Comparison of ENCODE assay signal across 1 cellular context in genomic region chr12:109912790-109913189, GRCh38.
A peak's percentile ranks its signal among the peaks of the same experiment; 100 is the strongest.
TF ChIP-seq lines count a peak whose summit lies in the region.

No MANE protein-coding gene starts in this region.

TF ChIP-seq in SK-N-SH, 30 proteins besides CTCF, POLR2A, EP300 and RAD21 (continued from another document):
- no peak for TF ChIP-seq PBX3 (IDR thresholded peaks at IDR 0.05)
- no peak for TF ChIP-seq MAX (IDR thresholded peaks at IDR 0.05; ENCODE audit: low read depth)
- TF ChIP-seq TCF12 (IDR thresholded peaks at IDR 0.05): no peak
- no peak for TF ChIP-seq FOXM1 (IDR thresholded peaks at IDR 0.05; ENCODE audit: low read depth)
- peak; percentile 35 for TF ChIP-seq CHD2 (IDR thresholded peaks at IDR 0.05; ENCODE audit: low read length, partially characterized antibody)
- peak; percentile 68; the same call in 1 of the 2 replicates for TF ChIP-seq RCOR1 (IDR thresholded peaks at IDR 0.05; ENCODE audit: low read length)
- TF ChIP-seq ELF1 (IDR thresholded peaks at IDR 0.05): no peak
- TF ChIP-seq USF1 (IDR thresholded peaks at IDR 0.05; ENCODE audit: borderline replicate concordance, low read depth): no peak
- TF ChIP-seq REST (IDR thresholded peaks at IDR 0.05; ENCODE audit: low read depth, low read length): no peak
- no peak for TF ChIP-seq FOSL2 (IDR thresholded peaks at IDR 0.05; ENCODE audit: borderline replicate concordance, low read depth)
- TF ChIP-seq JUND (IDR thresholded peaks at IDR 0.05): no peak
- no peak for TF ChIP-seq SIN3A (IDR thresholded peaks at IDR 0.05; ENCODE audit: borderline replicate concordance, low read depth, low read length)
- no peak for TF ChIP-seq FOXJ3 (CRISPR knock-in tag; IDR thresholded peaks at IDR 0.05)
- TF ChIP-seq ZBTB33 (IDR thresholded peaks at IDR 0.05; ENCODE audit: borderline replicate concordance, low read depth): no peak
- no peak for TF ChIP-seq NRF1 (IDR thresholded peaks at IDR 0.05; ENCODE audit: low read depth, low read length)
- no peak for TF ChIP-seq USF2 (IDR thresholded peaks at IDR 0.05; ENCODE audit: borderline replicate concordance, low read depth, low read length)
- no peak for TF ChIP-seq RXRA (IDR thresholded peaks at IDR 0.05; ENCODE audit: borderline replicate concordance, low read depth)
- no peak for TF ChIP-seq IRF3 (IDR thresholded peaks at IDR 0.05; ENCODE audit: low read depth, low read length)
- TF ChIP-seq GABPA (IDR thresholded peaks at IDR 0.05; ENCODE audit: low read depth): no peak
- TF ChIP-seq NFIC (IDR thresholded peaks at IDR 0.05; ENCODE audit: borderline replicate concordance): no peak
- TF ChIP-seq EZH2phosphoT487 (IDR thresholded peaks at IDR 0.05; ENCODE audit: borderline replicate concordance, low read depth): no peak
- TF ChIP-seq RFX5 (IDR thresholded peaks at IDR 0.05; ENCODE audit: low read length): no peak
